ENCODE assay signal across 20 cellular contexts in genomic region chrX:1185556-1185955, GRCh38. TPM values are rescaled to one million over a fixed set of nuclear protein-coding genes. Genes with fewer than 3 reads are reported as not detected.
DNase-seq lines count a peak whose midpoint lies in the region; ATAC-seq and TF ChIP-seq lines count a peak whose summit lies in the region.
"Had no signal": no experiment of that assay in that cellular context is flagged by ENCODE, and none has a peak within 500 bp of the region (broad histone marks: within the 10 kb centered on the region; RNA-seq: fewer than 3 reads in every experiment).

No MANE protein-coding gene starts in this region.

- H2BK20ac ChIP-seq in H9 (ENCODE audit: low read depth, low read length, poor library complexity, severe bottlenecking) = no peak overlapping the region

- H2AK5ac ChIP-seq in H9 (ENCODE audit: insufficient read length, low read length) = no peak overlapping the region

- no peaks in the 10 kb centered on the region for H3K23me2 ChIP-seq in H9 (ENCODE audit: insufficient read length, low read depth, low read length, poor library complexity, severe bottlenecking)

- no peak overlapping the region for H3K27ac ChIP-seq in H9 (ENCODE audit: insufficient read length, low read depth, low read length)
- H3K27ac ChIP-seq: A549, BLaER1, KMS-11 had no signal

- H3K4me3 Mint-ChIP-seq in H9 (no peak overlapping the region), osteocyte (ENCODE audit: unreplicated experiment) (no peak overlapping the region)
- H3K4me3 Mint-ChIP-seq: CD4-positive, alpha-beta memory T cell had no signal

- H3K18ac ChIP-seq in H9 (ENCODE audit: insufficient read length, low read depth, low read length) = no peak overlapping the region

- no peak overlapping the region for H2BK5ac ChIP-seq in H9 (ENCODE audit: insufficient read length, low read length)

- no peak overlapping the region for H3K56ac ChIP-seq in H9 (ENCODE audit: insufficient read length, low read depth, low read length)

- H3K9me3 ChIP-seq in H9 (ENCODE audit: control insufficient read depth, low read depth, low read length) = no peaks in the 10 kb centered on the region
- H3K9me3 ChIP-seq: A549, HAP-1 had no signal

- H3K4ac ChIP-seq in H9 (ENCODE audit: low read depth, low read length) = no peak overlapping the region

- no peak overlapping the region for H2BK12ac ChIP-seq in H9 (ENCODE audit: insufficient read length, low read depth, low read length)

- H3K4me1 Mint-ChIP-seq in H9 (peaks cover 5 to 11% of the 10 kb centered on the region in 2 experiments), osteocyte (ENCODE audit: unreplicated experiment) (no peaks in the 10 kb centered on the region)
- H3K4me1 Mint-ChIP-seq: CD4-positive, alpha-beta memory T cell had no signal

- H3K79me2 ChIP-seq in H9 (ENCODE audit: insufficient read depth, low read length) = no peaks in the 10 kb centered on the region

- H3K23ac ChIP-seq in H9 (ENCODE audit: insufficient read length, low read depth, low read length) = no peak overlapping the region

- ATAC-seq in HG02870 (IDR thresholded peaks at IDR 0.05; ENCODE audit: unreplicated experiment) = no peak
- ATAC-seq: A549 had no signal

- H3K36me3 Mint-ChIP-seq in H9 (ENCODE audit: insufficient read depth in 1 of 3, low read depth in 3 of 3) (no peaks in the 10 kb centered on the region; a peak in 1 of 7 replicates), osteocyte (ENCODE audit: unreplicated experiment) (no peaks in the 10 kb centered on the region)
- H3K36me3 Mint-ChIP-seq: CD4-positive, alpha-beta memory T cell had no signal

- H3K9me3 Mint-ChIP-seq in H9 (no peaks in the 10 kb centered on the region; a peak in 1 of 5 replicates), osteocyte (ENCODE audit: unreplicated experiment) (no peaks in the 10 kb centered on the region)
- H3K9me3 Mint-ChIP-seq: CD4-positive, alpha-beta memory T cell had no signal

- H4K91ac ChIP-seq in H9 (ENCODE audit: insufficient read length, low read depth, low read length) = no peak overlapping the region

- no peaks in the 10 kb centered on the region for H4K20me1 ChIP-seq in H9 (ENCODE audit: control insufficient read depth, insufficient read depth, insufficient read length)
- H4K20me1 ChIP-seq: BLaER1 had no signal

- no peak overlapping the region for H4K5ac ChIP-seq in H9 (ENCODE audit: insufficient read length, low read depth, low read length)

- no peaks in the 10 kb centered on the region for H3K79me1 ChIP-seq in H9 (ENCODE audit: insufficient read depth, low read depth, low read length, poor library complexity, severe bottlenecking)

- no peak overlapping the region for H3K4me2 ChIP-seq in H9 (ENCODE audit: insufficient read depth, insufficient read length, low read length)
- H3K4me2 ChIP-seq: A549, BLaER1, KMS-11 had no signal

- H4K8ac ChIP-seq in H9 (replicated peaks; ENCODE audit: insufficient read length, low read depth, low read length) = no peak overlapping the region

- H3K27ac Mint-ChIP-seq in H9 = no peak overlapping the region
- no peak overlapping the region for H3K27ac Mint-ChIP-seq in osteocyte (ENCODE audit: unreplicated experiment)
- H3K27ac Mint-ChIP-seq: CD4-positive, alpha-beta memory T cell had no signal

- H2BK15ac ChIP-seq in H9 (ENCODE audit: low read depth, low read length) = no peak overlapping the region

- no peak overlapping the region for H3K14ac ChIP-seq in H9 (ENCODE audit: insufficient read depth, low read length)

- DNase-seq in activated CD8-positive, alpha-beta memory T cell treated with anti-CD3 and anti-CD28 coated beads for 24 hours = peak; percentile 11
- DNase-seq in activated CD8-positive, alpha-beta memory T cell treated with anti-CD3 and anti-CD28 coated beads, Interleukin-2, amount 50 U/mL, for 4 hours = no peak
- DNase-seq in H9 (peak; percentile 3), ecto neural progenitor cell (ENCODE audit: low spot score) (peak; percentile 21), osteocyte (ENCODE audit: extremely low spot score, unreplicated experiment) (peak; percentile 71), NCI-H2107 treated with DMSO at 0.1 percent for 48 hours (lab: John Stamatoyannopoulos, UW; ENCODE audit: unreplicated experiment) (no peak)
- DNase-seq: CD4-positive, alpha-beta memory T cell; DMS153; GDM1; MV-4-11; NCI-H1694 treated with DMSO at 0.1 percent for 48 hours; NCI-H2227 treated with DMSO at 0.1 percent for 48 hours; NCI-H510A treated with DMSO at 0.1 percent for 48 hours; NCI-H774 had no signal

- TF ChIP-seq CTCF in H9 (conservative IDR thresholded peaks at IDR 0.05) (no peak), osteocyte (IDR thresholded peaks at IDR 0.05) (no peak)

- no peaks in the 10 kb centered on the region for H3K27me3 ChIP-seq in H9 (ENCODE audit: insufficient read depth, low read length)
- H3K27me3 ChIP-seq: BLaER1 had no signal

- no CpG with 5 or more reads among the region's 10 CpGs for WGBS in H9 (ENCODE audit: extremely low coverage, insufficient read length, low lambda C conversion rate)

- no peak overlapping the region for H3K9ac ChIP-seq in H9 (ENCODE audit: extremely low read depth, insufficient read length, low read length)
- H3K9ac ChIP-seq: BLaER1, KMS-11 had no signal

- no peak overlapping the region for H2AFZ ChIP-seq in H9 (ENCODE audit: low read length)

- no peak overlapping the region for H2BK120ac ChIP-seq in H9 (ENCODE audit: low read depth, low read length, poor library complexity, severe bottlenecking)

- H3K27me3 Mint-ChIP-seq in H9 (ENCODE audit: low read depth) (no peaks in the 10 kb centered on the region), osteocyte (ENCODE audit: unreplicated experiment) (no peaks in the 10 kb centered on the region)
- H3K27me3 Mint-ChIP-seq: CD4-positive, alpha-beta memory T cell had no signal

- H3T11ph ChIP-seq in H9 (ENCODE audit: low read length) = no peak overlapping the region

- H3K4me1 ChIP-seq in H9 (ENCODE audit: insufficient read depth, low read length) = peaks cover 3% of the 10 kb centered on the region; the same call in 1 of the 2 replicates
- H3K4me1 ChIP-seq: A549, HAP-1 had no signal

RNA-seq across cellular contexts. Expression of gene CRLF2, which starts 26.9 kb away (rescaled TPM):
- total RNA-seq in H9 (2021) (not detected in 2 replicates), osteocyte (not detected in 2 replicates)
- total RNA-seq: HT-29 had no signal

Comparison
In these comparisons a context has a peak if more than half of its experiments do, and no peak if none do; other contexts are left out.
1. DNase-seq: peak in activated CD8-positive, alpha-beta memory T cell treated with anti-CD3 and anti-CD28 coated beads for 24 hours (single experiment), H9 (single experiment), ecto neural progenitor cell (single experiment) and osteocyte (single experiment); none in activated CD8-positive, alpha-beta memory T cell treated with anti-CD3 and anti-CD28 coated beads, Interleukin-2, amount 50 U/mL, for 4 hours (single experiment) and NCI-H2107 treated with DMSO at 0.1 percent for 48 hours (single experiment).